8 cellular contexts compared by ENCODE assay signal in the genomic region with DNA sequence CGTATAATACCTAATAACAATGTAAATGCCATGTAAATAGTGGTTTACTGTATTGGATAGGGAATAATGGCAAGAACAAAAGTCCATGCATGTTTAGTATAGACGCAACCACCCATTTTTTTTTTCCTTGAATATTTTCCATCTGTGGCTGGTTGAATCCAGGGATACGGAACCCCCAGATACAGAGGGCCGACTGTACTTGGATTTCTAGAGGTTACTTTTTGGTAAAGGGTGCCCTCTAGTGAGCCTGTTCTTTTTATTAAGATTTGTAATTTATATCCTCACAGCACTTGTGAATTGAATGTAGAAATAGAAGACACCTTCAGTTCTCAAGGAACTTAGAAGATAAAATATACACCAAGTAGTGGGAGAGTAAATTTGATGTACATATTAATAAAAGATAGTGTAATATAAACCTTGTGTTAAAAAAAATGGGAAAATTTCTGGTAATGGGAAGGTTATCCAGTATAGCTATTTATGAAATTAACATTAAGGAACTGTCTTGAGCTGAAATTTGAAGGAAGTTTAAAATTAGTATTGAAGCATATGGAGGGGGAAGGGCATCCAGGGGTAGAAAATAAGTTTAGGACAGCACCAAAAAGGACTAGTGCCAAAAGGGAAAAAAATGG. TPM values are rescaled to one million over a fixed set of nuclear protein-coding genes. Genes with fewer than 3 reads are reported as not detected.
DNase-seq lines count a peak whose midpoint lies in the region; ATAC-seq and TF ChIP-seq lines count a peak whose summit lies in the region.

No MANE protein-coding gene starts in this region.

- POLR2A ChIA-PET in AG04450 (lab: Yijun Ruan, JAX), result no interaction called here

- in situ Hi-C loops in brain microvascular endothelial cell (cut with HindIII; ENCODE audit: low pct_ligation_motif_present, low sequenced_read_pairs), result no loop called here

- no peaks in the 10 kb centered on the region for H3K36me3 Mint-ChIP-seq in stimulated activated effector memory CD8-positive, alpha-beta T cell treated with anti-CD3 and anti-CD28 coated beads, Interleukin-12 subunit alpha, Interleukin-12 subunit beta, amount 100 ng/mL, for 72 hours

- ATAC-seq in GM19467 (IDR thresholded peaks at IDR 0.05; ENCODE audit: unreplicated experiment), result no peak
- ATAC-seq in GM21619 (IDR thresholded peaks at IDR 0.05; ENCODE audit: unreplicated experiment), result no peak
- no peak for ATAC-seq in stimulated activated effector memory CD8-positive, alpha-beta T cell treated with anti-CD3 and anti-CD28 coated beads, Interleukin-12 subunit alpha, Interleukin-12 subunit beta, amount 100 ng/mL, for 72 hours

- peak; percentile 24 for DNase-seq in AG04450 (ENCODE audit: low read depth, low spot score)
- DNase-seq in NCI-H510A (lab: John Stamatoyannopoulos, UW), result peak; percentile 7
- DNase-seq in brain microvascular endothelial cell, result peak; percentile 42
- DNase-seq in left kidney (ENCODE audit: low read depth, low spot score), result peak; percentile 73
- DNase-seq in stimulated activated effector memory CD8-positive, alpha-beta T cell treated with anti-CD3 and anti-CD28 coated beads, Interleukin-12 subunit alpha, Interleukin-12 subunit beta, amount 100 ng/mL, for 72 hours (ENCODE audit: low spot score in 2 of 2), result no peak

- CTCF ChIA-PET in AG04450 (lab: Charles Lee), result interaction anchor here (0.6 to 1.9 kb wide), 16 partner anchors 9 to 368 kb away, joined by 3 to 12 read pairs (median 4); partner anchors contain the start of gene IDE

- no peak overlapping the region for H3K27ac Mint-ChIP-seq in stimulated activated effector memory CD8-positive, alpha-beta T cell treated with anti-CD3 and anti-CD28 coated beads, Interleukin-12 subunit alpha, Interleukin-12 subunit beta, amount 100 ng/mL, for 72 hours

- no peaks in the 10 kb centered on the region for H3K36me3 ChIP-seq in brain microvascular endothelial cell (replicated peaks)

- H3K4me3 Mint-ChIP-seq in stimulated activated effector memory CD8-positive, alpha-beta T cell treated with anti-CD3 and anti-CD28 coated beads, Interleukin-12 subunit alpha, Interleukin-12 subunit beta, amount 100 ng/mL, for 72 hours, result no peak overlapping the region

- no peaks in the 10 kb centered on the region for H3K9me3 Mint-ChIP-seq in stimulated activated effector memory CD8-positive, alpha-beta T cell treated with anti-CD3 and anti-CD28 coated beads, Interleukin-12 subunit alpha, Interleukin-12 subunit beta, amount 100 ng/mL, for 72 hours

- no peaks in the 10 kb centered on the region for H3K9me3 ChIP-seq in AG04450 (ENCODE audit: control insufficient read depth, insufficient read depth, low read length)

- no peak overlapping the region for H3K27ac ChIP-seq in AG04450 (ENCODE audit: low read depth, low read length)
- H3K27ac ChIP-seq in brain microvascular endothelial cell, result no peak overlapping the region

- H3K4me3 ChIP-seq in AG04450 (ENCODE audit: low read depth, low read length), result no peak overlapping the region
- no peak overlapping the region for H3K4me3 ChIP-seq in GM12875 (ENCODE audit: low read depth, low read length)
- no peak overlapping the region for H3K4me3 ChIP-seq in brain microvascular endothelial cell (ENCODE audit: low read depth, low read length)

- peaks cover 12% of the 10 kb centered on the region for H3K4me1 Mint-ChIP-seq in stimulated activated effector memory CD8-positive, alpha-beta T cell treated with anti-CD3 and anti-CD28 coated beads, Interleukin-12 subunit alpha, Interleukin-12 subunit beta, amount 100 ng/mL, for 72 hours

- peak; percentile 53 for TF ChIP-seq CTCF in AG04450 (IDR thresholded peaks at IDR 0.05; ENCODE audit: low read depth, low read length)
- TF ChIP-seq CTCF in GM12875 (IDR thresholded peaks at IDR 0.05; ENCODE audit: borderline replicate concordance, insufficient read depth, low read depth, low read length), result peak; percentile 25; the same call in 1 of the 2 replicates
- TF ChIP-seq CTCF in brain microvascular endothelial cell (IDR thresholded peaks at IDR 0.05; ENCODE audit: low read depth, low read length, missing control alignments), result peak; percentile 50

- H3K27me3 ChIP-seq in AG04450 (ENCODE audit: control insufficient read depth, insufficient read depth, low read length) (no peaks in the 10 kb centered on the region), brain microvascular endothelial cell (replicated peaks) (no peaks in the 10 kb centered on the region)

RNA-seq across cellular contexts. Expression of gene EXOC6, which starts 32.0 kb away (rescaled TPM):
- polyA plus RNA-seq in AG04450 (2011; rRNA removed), result 17.7 and 21.8 TPM in 2 replicates
- polyA minus RNA-seq in AG04450 (2011; rRNA and poly(A)+ RNA removed), result 23.5 and 39.1 TPM in 2 replicates

Comparison
In these comparisons a context has a peak if more than half of its experiments do, and no peak if none do; other contexts are left out.
1. DNase-seq: peak in AG04450 (single experiment), NCI-H510A (single experiment), brain microvascular endothelial cell (single experiment) and left kidney (single experiment); none in stimulated activated effector memory CD8-positive, alpha-beta T cell treated with anti-CD3 and anti-CD28 coated beads, Interleukin-12 subunit alpha, Interleukin-12 subunit beta, amount 100 ng/mL, for 72 hours (0 of 2).
2. Peak in every context shown above with its lines, with median percentiles within 50 percentile points of each other: CTCF ChIP-seq.